8 cellular contexts compared by ENCODE assay signal in genomic region chr15:59104602-59104911, GRCh38. TPM values are rescaled to one million over a fixed set of nuclear protein-coding genes. Genes with fewer than 3 reads are reported as not detected.
DNase-seq lines count a peak whose midpoint lies in the region; ATAC-seq, FAIRE-seq and TF ChIP-seq lines count a peak whose summit lies in the region.

No MANE protein-coding gene starts in this region.

- no peak for TF ChIP-seq CTCF in DND-41 (IDR thresholded peaks at IDR 0.05; ENCODE audit: borderline replicate concordance, extremely low read depth, low read length, poor library complexity, severe bottlenecking)
- TF ChIP-seq CTCF in bronchial epithelial cell (IDR thresholded peaks at IDR 0.05; ENCODE audit: insufficient read depth, low read length, severe bottlenecking), result no peak
- no peak for TF ChIP-seq CTCF in mucosa of descending colon (IDR thresholded peaks at IDR 0.05)

- DNase-seq in DND-41 (no peak), bronchial epithelial cell (ENCODE audit: low read depth) (no peak), mucosa of descending colon (no peak), KBM-7 (no peak), AML-193 (lab: John Stamatoyannopoulos, UW) (no peak), midbrain (lab: John Stamatoyannopoulos, UW) (no peak)

- FAIRE-seq in bronchial epithelial cell (lab: Jason Lieb, UNC), result no peak

- H3K36me3 ChIP-seq in DND-41 (ENCODE audit: insufficient read depth, low read length), result peaks cover 27% of the 10 kb centered on the region
- peaks cover 1% of the 10 kb centered on the region for H3K36me3 ChIP-seq in bronchial epithelial cell (ENCODE audit: control insufficient read depth, insufficient read depth, low read length)
- H3K36me3 ChIP-seq in mucosa of descending colon (ENCODE audit: low read depth), result no peaks in the 10 kb centered on the region

- in situ Hi-C loops in KBM-7 (cut with MboI; ENCODE audit: low pct_unique_long_range_greater_than_20kb, low sequenced_read_pairs), result no loop called here

- H2AFZ ChIP-seq in DND-41 (ENCODE audit: low read depth, low read length), result peak overlapping the region; percentile 94

- H4K20me1 ChIP-seq in DND-41 (ENCODE audit: insufficient read depth, low read length), result 0 out of 2 replicates have a peak, but pooled peaks cover 4% of the 10 kb centered on the region

- no peaks in the 10 kb centered on the region for H3K27me3 ChIP-seq in DND-41 (ENCODE audit: insufficient read depth, low read length, poor library complexity)
- H3K27me3 ChIP-seq in bronchial epithelial cell (ENCODE audit: control insufficient read depth, insufficient read depth, low read length), result no peaks in the 10 kb centered on the region

- ATAC-seq in DND-41 (ENCODE audit: insufficient read depth, low read depth) (no peak; the same call in 2 of the 3 replicates), HG03280 (IDR thresholded peaks at IDR 0.05; ENCODE audit: unreplicated experiment) (peak; percentile 25), mucosa of descending colon (peak; percentile 25), GM18870 (IDR thresholded peaks at IDR 0.05; ENCODE audit: unreplicated experiment) (no peak)

- H3K4me1 ChIP-seq in DND-41 (ENCODE audit: insufficient read depth, low read length), result peaks cover 42% of the 10 kb centered on the region
- peaks cover 2% of the 10 kb centered on the region for H3K4me1 ChIP-seq in mucosa of descending colon (ENCODE audit: low read depth)

- no peaks in the 10 kb centered on the region for H3K9me3 ChIP-seq in DND-41 (ENCODE audit: insufficient read depth, low read length, severe bottlenecking)
- H3K9me3 ChIP-seq in mucosa of descending colon, result no peaks in the 10 kb centered on the region

- intact Hi-C loops in mucosa of descending colon (cut with DNase I, micrococcal nuclease), result no loop called here

- H3K79me2 ChIP-seq in DND-41 (ENCODE audit: insufficient read depth, low read length), result peaks cover 48% of the 10 kb centered on the region

- peak overlapping the region; percentile 93 for H3K9ac ChIP-seq in DND-41 (ENCODE audit: low read depth, low read length)

- H3K4me2 ChIP-seq in DND-41 (ENCODE audit: insufficient read depth, low read length), result peak overlapping the region; percentile 80

- H3K4me3 ChIP-seq in DND-41 (ENCODE audit: low read depth in 1 of 2, low read length in 2 of 2) (peak overlapping the region; percentile 76 to 85; a peak in 3 of 4 replicates), bronchial epithelial cell (ENCODE audit: low read depth, low read length) (peak overlapping the region; percentile 94), mucosa of descending colon (no peak overlapping the region)

- H3K27ac ChIP-seq in DND-41 (ENCODE audit: low read length), result peak overlapping the region; percentile 95

RNA-seq across cellular contexts. Expression of gene CCNB2, which starts 0.4 kb away (rescaled TPM):
- total RNA-seq in bronchial epithelial cell (2.1 and 2.3 TPM in 2 replicates), mucosa of descending colon (10 to 100 TPM in 1 of 3 donors, 1 to 10 TPM in 2; 3.0 to 29.3 (median 8.7) TPM)

Comparison
In these comparisons a context has a peak if more than half of its experiments do, and no peak if none do; other contexts are left out.
1. ATAC-seq: peak in HG03280 (single experiment) and mucosa of descending colon (single experiment); none in DND-41 (single experiment) and GM18870 (single experiment).